In the genomic region with DNA sequence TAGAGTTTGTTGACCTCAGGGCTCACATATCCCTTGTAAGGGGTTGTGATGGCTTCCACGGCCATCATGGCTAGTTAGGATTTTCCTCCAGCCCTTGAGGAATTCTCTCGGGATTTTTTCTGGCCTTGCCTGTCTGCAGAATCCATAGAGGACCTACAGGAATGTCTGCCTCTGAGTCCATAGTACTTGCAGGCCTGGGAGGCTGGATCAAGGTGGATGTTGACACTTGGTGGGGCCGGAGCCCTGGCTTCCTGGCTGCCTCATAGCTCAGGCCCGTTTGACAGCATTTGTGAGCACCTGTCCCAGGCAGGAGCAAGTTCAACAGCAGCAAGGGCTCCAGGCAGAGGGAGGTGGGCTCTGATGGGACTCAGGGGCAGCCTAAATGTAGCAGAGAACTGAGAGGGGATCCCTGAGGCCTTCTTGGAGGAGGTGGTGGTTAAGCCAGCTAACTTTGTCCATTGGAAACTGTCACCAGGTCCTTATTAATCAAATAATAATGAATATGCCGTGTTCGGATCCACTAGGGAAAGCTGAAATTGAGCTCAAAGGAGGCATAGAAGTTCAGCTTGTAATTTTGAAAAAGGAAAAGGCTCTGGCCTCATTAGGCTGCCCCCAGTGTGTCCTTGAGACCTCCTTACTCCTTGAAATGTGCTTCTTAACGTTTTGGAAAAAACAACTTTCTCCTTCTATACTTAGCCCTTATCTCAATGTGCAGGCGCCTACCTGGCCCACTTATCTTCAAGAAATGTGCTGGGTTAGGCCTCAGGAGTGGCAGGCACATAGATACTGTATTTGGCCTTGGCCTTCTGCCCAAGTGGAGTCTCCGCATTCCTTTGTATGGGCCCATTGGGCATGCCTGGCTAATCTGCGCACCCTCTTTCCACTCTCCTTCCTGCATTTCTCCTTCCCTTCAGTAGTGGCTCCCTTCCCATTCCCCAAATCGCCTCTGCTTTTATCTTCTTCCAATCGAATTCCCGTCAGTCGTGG, we compare ENCODE assay signal across 17 cellular contexts.
DNase-seq lines count a peak whose midpoint lies in the region; ATAC-seq, FAIRE-seq and TF ChIP-seq lines count a peak whose summit lies in the region.
"Had no signal": no experiment of that assay in that cellular context is flagged by ENCODE, and none has a peak within 500 bp of the region (broad histone marks: within the 10 kb centered on the region; RNA-seq: fewer than 3 reads in every experiment).

No MANE protein-coding gene starts in this region.

- no peak for FAIRE-seq in pancreas (lab: Jason Lieb, UNC)

- H3K27me3 Mint-ChIP-seq in CD4-positive, alpha-beta memory T cell, result no peaks in the 10 kb centered on the region
- H3K27me3 Mint-ChIP-seq: stimulated activated naive B cell treated with anti-CD40 and anti-IgM and Interleukin-4, amounts not matched to agents 10 μg/mL and 1 μg/mL and 100 μg/mL, for 72 hours had no signal

- no peak overlapping the region for H3K4me3 ChIP-seq in CD4-positive, alpha-beta memory T cell (ENCODE audit: low read length in 2 of 2)
- H3K4me3 ChIP-seq in pancreas (peak overlapping the region in 1 of 4 donors; percentile 17), smooth muscle cell (no peak overlapping the region)
- H3K4me3 ChIP-seq: HAP-1, PC-9 had no signal

- no peaks in the 10 kb centered on the region for H3F3A ChIP-seq in smooth muscle cell (ENCODE audit: low read depth)

- intact Hi-C loops in CD4-positive, alpha-beta memory T cell (cut with micrococcal nuclease), result loop anchor here (5.0 kb wide), 1 partner anchor 38 kb away; no protein-coding TSS in a partner anchor
- intact Hi-C loops in pancreas (cut with DNase I), result loop anchor here in 1 of 3 donors (5.0 to 10.0 kb wide), 2 partner anchors 38 to 65 kb away; a partner anchor contains a TSS

- H4K20me1 ChIP-seq in smooth muscle cell (ENCODE audit: low read depth), result no peaks in the 10 kb centered on the region

- H3K27me3 ChIP-seq in CD4-positive, alpha-beta memory T cell (ENCODE audit: insufficient read depth, low read length), result no peaks in the 10 kb centered on the region
- no peaks in the 10 kb centered on the region for H3K27me3 ChIP-seq in pancreas
- H3K27me3 ChIP-seq in smooth muscle cell (ENCODE audit: low read depth), result no peaks in the 10 kb centered on the region
- H3K27me3 ChIP-seq: neutrophil had no signal

- 20 to 21% methylated on average over 14 of the region's 14 CpGs for WGBS in pancreas, 2 donors
- 88% methylated on average over 14 of the region's 14 CpGs for WGBS in smooth muscle cell (ENCODE audit: low lambda C conversion rate)

- TF ChIP-seq CTCF in pancreas (IDR thresholded peaks at IDR 0.05) (no peak), smooth muscle cell (IDR thresholded peaks at IDR 0.05; ENCODE audit: borderline replicate concordance, insufficient read depth, poor library complexity, severe bottlenecking) (no peak)

- H3K27ac ChIP-seq in CD4-positive, alpha-beta memory T cell (ENCODE audit: low read depth, low read length), result no peak overlapping the region
- H3K27ac ChIP-seq in pancreas (peak overlapping the region; percentile 19 to 83 (median 62)), smooth muscle cell (ENCODE audit: low read depth) (no peak overlapping the region)
- H3K27ac ChIP-seq: neutrophil, PC-9 had no signal

- H3K79me2 ChIP-seq in smooth muscle cell (ENCODE audit: low read depth), result no peaks in the 10 kb centered on the region

- H2AFZ ChIP-seq in smooth muscle cell (ENCODE audit: low read depth), result no peak overlapping the region
- H2AFZ ChIP-seq: PC-9 had no signal

- CTCF ChIA-PET in CD4-positive, alpha-beta memory T cell (lab: Charles Lee; ENCODE audit: partially characterized antibody), result interaction anchor here (1.0 to 1.7 kb wide), 2 partner anchors 10 to 40 kb away, joined by 4 to 6 read pairs; no protein-coding TSS in a partner anchor

- no peaks in the 10 kb centered on the region for H3K9me3 ChIP-seq in CD4-positive, alpha-beta memory T cell (ENCODE audit: control insufficient read depth in 1 of 2, low read length in 2 of 2)
- H3K9me3 ChIP-seq in pancreas (no peaks in the 10 kb centered on the region), smooth muscle cell (replicated peaks; ENCODE audit: low read depth) (no peaks in the 10 kb centered on the region)
- H3K9me3 ChIP-seq: HAP-1, neutrophil had no signal

- peaks cover 3 to 18% of the 10 kb centered on the region in 2 donors for H3K36me3 Mint-ChIP-seq in CD4-positive, alpha-beta memory T cell

- no peaks in the 10 kb centered on the region for H3K9me3 Mint-ChIP-seq in CD4-positive, alpha-beta memory T cell
- H3K9me3 Mint-ChIP-seq: activated naive CD4-positive, alpha-beta T cell treated with anti-CD3 and anti-CD28 coated beads, Interleukin-2, amount 50 U/mL, for 72 hours; stimulated activated naive B cell treated with anti-CD40 and anti-IgM and Interleukin-4, amounts not matched to agents 10 μg/mL and 1 μg/mL and 100 μg/mL, for 72 hours had no signal

- no peak overlapping the region for H3K4me3 Mint-ChIP-seq in CD4-positive, alpha-beta memory T cell
- H3K4me3 Mint-ChIP-seq: stimulated activated naive B cell treated with anti-CD40 and anti-IgM and Interleukin-4, amounts not matched to agents 10 μg/mL and 1 μg/mL and 100 μg/mL, for 72 hours had no signal

- POLR2A ChIA-PET in CD4-positive, alpha-beta memory T cell (lab: Charles Lee; ENCODE audit: partially characterized antibody), result interaction anchor here (1.5 kb wide), 1 partner anchor 13 kb away, joined by 3 read pairs; no protein-coding TSS in a partner anchor

- H3K36me3 ChIP-seq in CD4-positive, alpha-beta memory T cell (ENCODE audit: insufficient read depth, low read length), result no peaks in the 10 kb centered on the region
- no peaks in the 10 kb centered on the region for H3K36me3 ChIP-seq in pancreas
- no peaks in the 10 kb centered on the region for H3K36me3 ChIP-seq in smooth muscle cell (ENCODE audit: low read depth)
- H3K36me3 ChIP-seq: HAP-1, neutrophil had no signal

- no peak for DNase-seq in CD4-positive, alpha-beta memory T cell
- peak; percentile 69 for DNase-seq in HuH-7 (ENCODE audit: low spot score)
- peak; percentile 63 for DNase-seq in islet precursor cell
- DNase-seq in pancreas, result peak in 2 of 6 donors; percentile 38 to 46
- DNase-seq in smooth muscle cell (lab: John Stamatoyannopoulos, UW; ENCODE audit: unreplicated experiment), result no peak
- no peak for DNase-seq in stimulated activated CD4-positive, alpha-beta T cell treated with anti-CD3 and anti-CD28 coated beads, Interleukin-2, amount 100 ng/mL, for 48 hours
- no peak for DNase-seq in NCI-H1417 (lab: John Stamatoyannopoulos, UW)
- DNase-seq: activated CD4-positive, CD25-positive, alpha-beta regulatory T cell; effector memory CD4-positive, alpha-beta T cell; EL; NCI-H187 treated with DMSO at 0.1 percent for 48 hours; PC-9; stimulated activated naive B cell treated with anti-CD40 and anti-IgM and Interleukin-4, amounts not matched to agents 10 μg/mL and 1 μg/mL and 100 μg/mL, for 72 hours had no signal

- ATAC-seq in pancreas (peak in 3 of 4 donors; percentile 24 to 36 (median 30)), HG03095 (IDR thresholded peaks at IDR 0.05; ENCODE audit: unreplicated experiment) (no peak)
- ATAC-seq: activated naive CD4-positive, alpha-beta T cell treated with anti-CD3 and anti-CD28 coated beads, Interleukin-2, amount 50 U/mL, for 72 hours; stimulated activated naive B cell treated with anti-CD40 and anti-IgM and Interleukin-4, amounts not matched to agents 10 μg/mL and 1 μg/mL and 100 μg/mL, for 72 hours had no signal

- H3K27ac Mint-ChIP-seq in CD4-positive, alpha-beta memory T cell, result peak overlapping the region in 4 of 7 donors; percentile 4 to 70 (median 34)
- H3K27ac Mint-ChIP-seq: stimulated activated naive B cell treated with anti-CD40 and anti-IgM and Interleukin-4, amounts not matched to agents 10 μg/mL and 1 μg/mL and 100 μg/mL, for 72 hours had no signal

- H3K9ac ChIP-seq in smooth muscle cell (ENCODE audit: low read depth), result no peak overlapping the region

- H3K4me1 Mint-ChIP-seq in CD4-positive, alpha-beta memory T cell, result peaks cover 13 to 71% (median 46%) of the 10 kb centered on the region in 4 donors

- peaks cover 30% of the 10 kb centered on the region for H3K4me1 ChIP-seq in CD4-positive, alpha-beta memory T cell (ENCODE audit: insufficient read depth, low read length)
- H3K4me1 ChIP-seq in pancreas (peaks cover 46 to 77% (median 62%) of the 10 kb centered on the region in 3 donors), smooth muscle cell (ENCODE audit: low read depth) (no peaks in the 10 kb centered on the region)
- H3K4me1 ChIP-seq: HAP-1 had no signal

- no peak overlapping the region for H3K4me2 ChIP-seq in smooth muscle cell
- H3K4me2 ChIP-seq: PC-9 had no signal

Comparison
In these comparisons a context has a peak if more than half of its experiments do, and no peak if none do; other contexts are left out.
1. DNase-seq: peak in HuH-7 (single experiment) and islet precursor cell (single experiment); none in CD4-positive, alpha-beta memory T cell (0 of 5), smooth muscle cell (single experiment), stimulated activated CD4-positive, alpha-beta T cell treated with anti-CD3 and anti-CD28 coated beads, Interleukin-2, amount 100 ng/mL, for 48 hours (0 of 2) and NCI-H1417 (0 of 3).
2. H3K27ac ChIP-seq: peak in pancreas (4 of 4); none in CD4-positive, alpha-beta memory T cell (single experiment) and smooth muscle cell (single experiment).